Comparison of ENCODE assay signal across 19 cellular contexts in the genomic region with DNA sequence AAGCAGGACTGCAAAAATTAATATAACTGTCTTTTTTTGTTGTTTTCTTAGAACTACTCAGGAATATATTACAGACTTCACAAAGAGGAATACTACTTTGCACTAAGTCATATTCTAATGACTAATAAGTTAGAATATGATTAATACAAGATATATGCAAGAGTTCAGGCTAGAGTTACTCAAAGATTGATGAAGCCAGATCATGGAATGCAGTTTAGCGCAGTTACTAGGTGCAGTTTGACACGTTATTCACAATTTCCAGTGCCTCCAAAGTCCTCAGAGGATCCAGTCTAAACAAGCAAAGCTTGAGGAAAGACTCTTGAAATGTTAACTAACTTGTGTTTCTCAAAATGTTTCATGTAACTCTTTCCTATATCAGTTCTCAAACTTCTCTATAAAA. TPM values are rescaled to one million over a fixed set of nuclear protein-coding genes. Genes with fewer than 3 reads are reported as not detected.
DNase-seq lines count a peak whose midpoint lies in the region; TF ChIP-seq lines count a peak whose summit lies in the region.
"Had no signal": no experiment of that assay in that cellular context is flagged by ENCODE, and none has a peak within 500 bp of the region (broad histone marks: within the 10 kb centered on the region; RNA-seq: fewer than 3 reads in every experiment).

No MANE protein-coding gene starts in this region.

- H3K27me3 Mint-ChIP-seq in HFFc6 (ENCODE audit: insufficient read depth) (no peaks in the 10 kb centered on the region), mesothelial cell of epicardium (ENCODE audit: low read depth) (no peaks in the 10 kb centered on the region), glutamatergic neuron (ENCODE audit: unreplicated experiment) (no peaks in the 10 kb centered on the region)
- H3K27me3 Mint-ChIP-seq in activated naive CD8-positive, alpha-beta T cell treated with anti-CD3 and anti-CD28 coated beads for 36 hours: peaks cover 28% of the 10 kb centered on the region

- H3K4me3 ChIP-seq in adipocyte (ENCODE audit: low read length) (no peak overlapping the region), fibroblast of the aortic adventitia (ENCODE audit: low read depth, low read length) (no peak overlapping the region), skeletal muscle cell (ENCODE audit: low read depth, low read length) (no peak overlapping the region)
- H3K4me3 ChIP-seq: thyroid gland had no signal

- no peaks in the 10 kb centered on the region for H3K9me3 ChIP-seq in adipocyte (ENCODE audit: control insufficient read depth, low read length)
- H3K9me3 ChIP-seq: thyroid gland had no signal

- H3K36me3 Mint-ChIP-seq in HFFc6 (ENCODE audit: low read depth): no peaks in the 10 kb centered on the region
- no peaks in the 10 kb centered on the region for H3K36me3 Mint-ChIP-seq in mesothelial cell of epicardium
- H3K36me3 Mint-ChIP-seq in activated naive CD8-positive, alpha-beta T cell treated with anti-CD3 and anti-CD28 coated beads for 36 hours: no peaks in the 10 kb centered on the region
- no peaks in the 10 kb centered on the region for H3K36me3 Mint-ChIP-seq in glutamatergic neuron (ENCODE audit: unreplicated experiment)

- H3K4me1 Mint-ChIP-seq in HFFc6 (ENCODE audit: low read depth) (peaks cover 63% of the 10 kb centered on the region), mesothelial cell of epicardium (peaks cover 15% of the 10 kb centered on the region), glutamatergic neuron (ENCODE audit: low read depth, unreplicated experiment) (peaks cover under 1% of the 10 kb centered on the region)
- no peaks in the 10 kb centered on the region for H3K4me1 Mint-ChIP-seq in activated naive CD8-positive, alpha-beta T cell treated with anti-CD3 and anti-CD28 coated beads for 36 hours
- H3K4me1 Mint-ChIP-seq: central memory CD8-positive, alpha-beta T cell; nephron had no signal

- TF ChIP-seq CTCF in HFFc6 (IDR thresholded peaks at IDR 0.05): no peak
- no peak for TF ChIP-seq CTCF in fibroblast of the aortic adventitia (IDR thresholded peaks at IDR 0.05; ENCODE audit: insufficient read depth, low read length)
- TF ChIP-seq CTCF in mesothelial cell of epicardium (IDR thresholded peaks at IDR 0.05; ENCODE audit: unreplicated experiment): no peak
- no peak for TF ChIP-seq CTCF in glutamatergic neuron (IDR thresholded peaks at IDR 0.05; ENCODE audit: partially characterized antibody, unreplicated experiment)

- no peaks in the 10 kb centered on the region for H3K27me3 ChIP-seq in adipocyte (replicated peaks; ENCODE audit: control insufficient read depth, insufficient read depth, low read length)
- H3K27me3 ChIP-seq: thyroid gland had no signal

- H3K4me3 Mint-ChIP-seq in HFFc6 (peak overlapping the region; percentile 70), mesothelial cell of epicardium (no peak overlapping the region), glutamatergic neuron (ENCODE audit: unreplicated experiment) (no peak overlapping the region)
- H3K4me3 Mint-ChIP-seq in activated naive CD8-positive, alpha-beta T cell treated with anti-CD3 and anti-CD28 coated beads for 36 hours: no peak overlapping the region
- H3K4me3 Mint-ChIP-seq: activated CD8-positive, alpha-beta T cell treated with anti-CD3 and anti-CD28 coated beads for 36 hours; central memory CD8-positive, alpha-beta T cell; nephron; T-helper 2 cell treated with Interferon-gamma antibody and Interleukin-4, amounts not matched to agents 5 μg/mL and 100 μg/mL, for 36 hours had no signal

- peaks cover 26% of the 10 kb centered on the region for H3K4me1 ChIP-seq in adipocyte (ENCODE audit: control insufficient read depth, insufficient read depth, low read length)
- H3K4me1 ChIP-seq: thyroid gland had no signal

- H3K36me3 ChIP-seq in adipocyte (ENCODE audit: control insufficient read depth, insufficient read depth, low read length, severe bottlenecking): no peaks in the 10 kb centered on the region
- H3K36me3 ChIP-seq: thyroid gland had no signal

- DNase-seq in HFFc6 (peak; percentile 80), adipocyte (ENCODE audit: low read depth) (peak; percentile 61), fibroblast of the aortic adventitia (ENCODE audit: low read depth) (peak; percentile 95), skeletal muscle cell (ENCODE audit: low read depth) (peak; percentile 74), RPMI8226 (no peak), mesothelial cell of epicardium (ENCODE audit: low spot score in 2 of 2, unreplicated experiment in 2 of 2) (no peak), glutamatergic neuron (no peak)
- no peak for DNase-seq in activated naive CD8-positive, alpha-beta T cell treated with anti-CD3 and anti-CD28 coated beads for 36 hours
- DNase-seq: activated CD8-positive, alpha-beta T cell treated with anti-CD3 and anti-CD28 coated beads for 36 hours; activated effector memory CD4-positive, alpha-beta T cell treated with anti-CD3 and anti-CD28 coated beads, Interleukin-2, amount 50 U/mL, for 16 hours; Calu3; foreskin melanocyte; NCI-H1092; NCI-H345; thyroid gland had no signal

- H3K27ac Mint-ChIP-seq in HFFc6: peak overlapping the region; percentile 90
- H3K27ac Mint-ChIP-seq in mesothelial cell of epicardium: no peak overlapping the region
- no peak overlapping the region for H3K27ac Mint-ChIP-seq in activated naive CD8-positive, alpha-beta T cell treated with anti-CD3 and anti-CD28 coated beads for 36 hours
- H3K27ac Mint-ChIP-seq in glutamatergic neuron (ENCODE audit: unreplicated experiment): no peak overlapping the region
- H3K27ac Mint-ChIP-seq: activated CD8-positive, alpha-beta T cell treated with anti-CD3 and anti-CD28 coated beads for 36 hours; nephron; T-helper 2 cell treated with Interferon-gamma antibody and Interleukin-4, amounts not matched to agents 5 μg/mL and 100 μg/mL, for 36 hours had no signal

- H3K9me3 Mint-ChIP-seq in HFFc6 (no peaks in the 10 kb centered on the region), mesothelial cell of epicardium (peaks cover 7% of the 10 kb centered on the region), glutamatergic neuron (ENCODE audit: unreplicated experiment) (no peaks in the 10 kb centered on the region)
- H3K9me3 Mint-ChIP-seq in activated naive CD8-positive, alpha-beta T cell treated with anti-CD3 and anti-CD28 coated beads for 36 hours: no peaks in the 10 kb centered on the region
- H3K9me3 Mint-ChIP-seq: activated CD8-positive, alpha-beta T cell treated with anti-CD3 and anti-CD28 coated beads for 36 hours; central memory CD8-positive, alpha-beta T cell; nephron; T-helper 2 cell treated with Interferon-gamma antibody and Interleukin-4, amounts not matched to agents 5 μg/mL and 100 μg/mL, for 36 hours had no signal

- no peak overlapping the region for H3K9ac ChIP-seq in adipocyte (ENCODE audit: low read length)

RNA-seq across cellular contexts. Expression of gene MYCT1, which starts 1.2 kb away (rescaled TPM):
- total RNA-seq in HFFc6 (2021; fragmentation: NEBNext Ultra II Directional; extraction: Animal tissue kit (Norgen Biotek cat#: 25700)): 1 to 10 TPM in 5 of 6 experiments, under 1 TPM in 1; 0.71 to 2.0 (median 1.7) TPM
- total RNA-seq in fibroblast of the aortic adventitia (ENCODE audit: low replicate concordance): 0.65 and 2.6 TPM in 2 replicates
- 1.6 to 2.3 TPM (median 2.0 TPM) in 3 replicates for total RNA-seq in mesothelial cell of epicardium
- total RNA-seq in activated naive CD8-positive, alpha-beta T cell treated with anti-CD3 and anti-CD28 coated beads for 36 hours: not detected
- not detected for total RNA-seq in glutamatergic neuron (ENCODE audit: unreplicated experiment)
- total RNA-seq: activated CD8-positive, alpha-beta T cell treated with anti-CD3 and anti-CD28 coated beads for 36 hours; Calu3; HepG2 had no signal

RNA-seq across cellular contexts. Expression of gene VIP, which starts 54.1 kb away (rescaled TPM):
- total RNA-seq in HFFc6 (2021; fragmentation: NEBNext Ultra II Directional; extraction: Animal tissue kit (Norgen Biotek cat#: 25700)): not detected
- not detected in 2 replicates for total RNA-seq in fibroblast of the aortic adventitia (ENCODE audit: low replicate concordance)
- not detected in 3 replicates for total RNA-seq in mesothelial cell of epicardium
- not detected for total RNA-seq in activated naive CD8-positive, alpha-beta T cell treated with anti-CD3 and anti-CD28 coated beads for 36 hours
- total RNA-seq in glutamatergic neuron (ENCODE audit: unreplicated experiment): not detected
- total RNA-seq: activated CD8-positive, alpha-beta T cell treated with anti-CD3 and anti-CD28 coated beads for 36 hours; Calu3; HepG2 had no signal

RNA-seq across cellular contexts. Expression of gene SYNE1, which starts 59.4 kb away (rescaled TPM):
- 10 to 100 TPM; 60.0 to 69.0 (median 66.9) TPM for total RNA-seq in HFFc6 (2021; fragmentation: NEBNext Ultra II Directional; extraction: Animal tissue kit (Norgen Biotek cat#: 25700))
- total RNA-seq in fibroblast of the aortic adventitia (ENCODE audit: low replicate concordance) (133 and 193 TPM in 2 replicates), mesothelial cell of epicardium (53.5 to 60.5 TPM (median 58.3 TPM) in 3 replicates), glutamatergic neuron (ENCODE audit: unreplicated experiment) (23.4 TPM)
- total RNA-seq in activated naive CD8-positive, alpha-beta T cell treated with anti-CD3 and anti-CD28 coated beads for 36 hours: 10 to 100 TPM; 21.9 to 26.7 TPM

Comparison
In these comparisons a context has a peak if more than half of its experiments do, and no peak if none do; other contexts are left out.
1. DNase-seq: peak in HFFc6 (single experiment), adipocyte (single experiment), fibroblast of the aortic adventitia (single experiment) and skeletal muscle cell (single experiment); none in RPMI8226 (single experiment), mesothelial cell of epicardium (0 of 2), activated naive CD8-positive, alpha-beta T cell treated with anti-CD3 and anti-CD28 coated beads for 36 hours (single experiment) and glutamatergic neuron (single experiment).